4 cellular contexts compared by ENCODE assay signal in the genomic region with DNA sequence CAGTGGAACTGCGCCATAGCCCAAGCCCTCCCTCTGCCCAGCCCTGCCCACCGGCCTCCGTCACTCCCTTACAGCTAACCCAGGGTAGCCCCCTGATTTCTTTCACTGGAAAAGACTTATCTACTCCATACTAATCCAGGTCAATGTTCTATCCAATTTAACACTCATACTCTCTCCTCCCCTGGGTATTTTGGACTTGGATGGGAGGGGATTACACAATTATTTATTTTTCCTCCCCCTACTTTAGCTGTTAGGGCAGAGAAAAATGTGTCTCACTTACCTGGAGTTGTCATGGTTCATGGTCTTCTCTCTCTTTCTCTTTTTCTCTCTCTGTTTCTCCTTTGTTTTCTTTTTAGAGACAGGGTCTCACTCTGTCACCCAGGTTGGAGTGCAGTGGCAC.
"Had no signal": no experiment of that assay in that cellular context is flagged by ENCODE, and none has a peak within 500 bp of the region (broad histone marks: within the 10 kb centered on the region; RNA-seq: fewer than 3 reads in every experiment).

No MANE protein-coding gene starts in this region.

- H3K36me3 Mint-ChIP-seq: IgD-negative memory B cell had no signal

- ATAC-seq: GM23338 had no signal

- H3K4me3 Mint-ChIP-seq: GM23338, H9, IgD-negative memory B cell had no signal

- H3K27ac Mint-ChIP-seq: GM23338, H9, IgD-negative memory B cell had no signal

- H3K9me3 Mint-ChIP-seq: GM23338, H9, IgD-negative memory B cell had no signal

- DNase-seq: H9, HCEC 1CT had no signal

- H3K4me1 Mint-ChIP-seq: GM23338, H9 had no signal
